Comparison of ENCODE assay signal across 17 cellular contexts in the genomic region with DNA sequence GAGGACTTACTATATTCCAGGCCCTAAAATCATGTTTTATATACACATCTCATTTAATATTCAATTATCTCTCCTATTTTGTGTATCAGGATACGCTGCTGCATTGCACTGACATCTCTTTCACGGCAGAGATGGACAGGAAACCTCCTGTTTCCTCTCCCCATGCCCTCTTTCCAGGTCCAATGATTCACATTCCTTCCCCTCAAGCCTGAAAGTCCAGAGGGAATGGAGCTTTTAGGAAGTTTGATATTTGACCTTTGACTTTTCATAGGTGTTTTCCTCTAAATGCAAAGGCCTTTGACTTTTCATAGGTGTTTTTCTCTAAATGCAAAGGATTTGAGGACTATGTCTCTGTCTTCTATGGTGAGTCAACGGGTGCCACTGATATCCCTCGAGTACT.
DNase-seq lines count a peak whose midpoint lies in the region; ATAC-seq, FAIRE-seq and TF ChIP-seq lines count a peak whose summit lies in the region.
"Had no signal": no experiment of that assay in that cellular context is flagged by ENCODE, and none has a peak within 500 bp of the region (broad histone marks: within the 10 kb centered on the region; RNA-seq: fewer than 3 reads in every experiment).

No MANE protein-coding gene starts in this region.

- TF ChIP-seq POLR2A in endothelial cell of umbilical vein (IDR thresholded peaks at IDR 0.05; ENCODE audit: low read depth, low read length): no peak

- H3K9me3 Mint-ChIP-seq in WTC11 (no peaks in the 10 kb centered on the region), nephron (no peaks in the 10 kb centered on the region)
- H3K9me3 Mint-ChIP-seq: CD4-positive, alpha-beta memory T cell; H9 had no signal

- no peak overlapping the region for H3K9ac ChIP-seq in endothelial cell of umbilical vein (replicated peaks; ENCODE audit: extremely low read depth, insufficient read depth, low read length)
- H3K9ac ChIP-seq: GM23248 had no signal

- H3K4me3 Mint-ChIP-seq in WTC11 (no peak overlapping the region), nephron (peak overlapping the region in 1 of 3 experiments; percentile 8)
- H3K4me3 Mint-ChIP-seq: CD4-positive, alpha-beta memory T cell; H9 had no signal

- no peaks in the 10 kb centered on the region for H3K36me3 ChIP-seq in endothelial cell of umbilical vein (ENCODE audit: control insufficient read depth in 2 of 2, extremely low read depth in 1 of 2, insufficient read depth in 2 of 2, low read length in 2 of 2)

- H3K79me2 ChIP-seq in endothelial cell of umbilical vein (ENCODE audit: control insufficient read depth, insufficient read depth, low read length): no peaks in the 10 kb centered on the region

- CTCF ChIA-PET in WTC11 (lab: Charles Lee): no interaction called here
- CTCF ChIA-PET in endothelial cell of umbilical vein (lab: Charles Lee): no interaction called here

- H3K27ac Mint-ChIP-seq in WTC11 (0 out of 2 replicates have a peak overlapping the region, but pooled peaks have one; percentile 6), nephron (peak overlapping the region; percentile 10 to 94 (median 31))
- H3K27ac Mint-ChIP-seq: CD4-positive, alpha-beta memory T cell had no signal

- H3K36me3 Mint-ChIP-seq in WTC11: no peaks in the 10 kb centered on the region
- H3K36me3 Mint-ChIP-seq in nephron (ENCODE audit: low read depth): no peaks in the 10 kb centered on the region
- H3K36me3 Mint-ChIP-seq: CD4-positive, alpha-beta memory T cell had no signal

- H3K27me3 Mint-ChIP-seq in WTC11 (ENCODE audit: low read depth) (no peaks in the 10 kb centered on the region), nephron (ENCODE audit: low read depth) (no peaks in the 10 kb centered on the region)

- no peak for FAIRE-seq in endothelial cell of umbilical vein (lab: Jason Lieb, UNC)
- no peak for FAIRE-seq in HTR-8/SVneo (lab: Jason Lieb, UNC)
- FAIRE-seq: G401.6, GM12892 had no signal

- dilution Hi-C loops in endothelial cell of umbilical vein (cut with MboI; ENCODE audit: extremely low pct_ligation_motif_present, low sequenced_read_pairs): no loop called here

- H3K4me3 ChIP-seq in endothelial cell of umbilical vein (replicated peaks in 1 of 3; ENCODE audit: insufficient read depth in 1 of 3, low read depth in 1 of 3, low read length in 3 of 3): no peak overlapping the region
- H3K4me3 ChIP-seq: GM23248 had no signal

- H2AFZ ChIP-seq in endothelial cell of umbilical vein (ENCODE audit: low read depth, low read length): no peak overlapping the region
- H2AFZ ChIP-seq: GM23248 had no signal

- H3K27ac ChIP-seq in endothelial cell of umbilical vein (ENCODE audit: insufficient read depth, low read depth, low read length): no peak overlapping the region
- H3K27ac ChIP-seq: GM23248 had no signal

- H3K4me2 ChIP-seq in endothelial cell of umbilical vein (ENCODE audit: insufficient read depth, low read length): no peak overlapping the region

- no peak for ATAC-seq in WTC11
- ATAC-seq: HCT116 had no signal

- POLR2A ChIA-PET in WTC11 (lab: Charles Lee): no interaction called here
- POLR2A ChIA-PET in endothelial cell of umbilical vein (lab: Charles Lee): no interaction called here

- H3K4me1 ChIP-seq in endothelial cell of umbilical vein (ENCODE audit: control insufficient read depth, extremely low read depth, insufficient read depth, low read length): no peaks in the 10 kb centered on the region

- BruUV-seq in endothelial cell of umbilical vein (replicated peaks; lab: Mats Ljungman, UMichigan): no TSS peak

- TF ChIP-seq CTCF in WTC11 (IDR thresholded peaks at IDR 0.05) (no peak), endothelial cell of umbilical vein (IDR thresholded peaks at IDR 0.05; ENCODE audit: extremely low read depth in 1 of 2, insufficient read depth in 1 of 2, low read depth in 1 of 2, low read length in 2 of 2) (no peak), nephron (IDR thresholded peaks at IDR 0.05; ENCODE audit: unreplicated experiment in 3 of 3) (no peak)

- no peaks in the 10 kb centered on the region for H3K9me1 ChIP-seq in endothelial cell of umbilical vein (replicated peaks; ENCODE audit: control insufficient read depth, extremely low read depth, insufficient read depth, low read length)

- H4K20me1 ChIP-seq in endothelial cell of umbilical vein (replicated peaks; ENCODE audit: control insufficient read depth, extremely low read depth, insufficient read depth, low read length): no peaks in the 10 kb centered on the region

- H3K9me3 ChIP-seq in endothelial cell of umbilical vein (replicated peaks; ENCODE audit: control insufficient read depth, insufficient read depth, low read length): no peaks in the 10 kb centered on the region
- H3K9me3 ChIP-seq: Caco-2 had no signal

- DNase-seq in WTC11 (ENCODE audit: low spot score): no peak
- peak; percentile 88 to 96 for DNase-seq in dermis microvascular lymphatic vessel endothelial cell (ENCODE audit: low read depth in 2 of 2)
- no peak for DNase-seq in endothelial cell of umbilical vein (ENCODE audit: low read depth, low spot score)
- no peak for DNase-seq in amygdala (lab: John Stamatoyannopoulos, UW)
- no peak for DNase-seq in HTR-8/SVneo (ENCODE audit: insufficient read length, low spot score)
- no peak for DNase-seq in OCI-M1 (lab: John Stamatoyannopoulos, UW)
- DNase-seq: C1 segment of cervical spinal cord; Caco-2; CD4-positive, alpha-beta memory T cell; DMS153; DND-41; GM23248; H9 had no signal

- intact Hi-C loops in endothelial cell of umbilical vein (cut with micrococcal nuclease): no loop called here

- H3K4me1 Mint-ChIP-seq in WTC11 (peaks cover 78% of the 10 kb centered on the region), nephron (peaks cover 23% of the 10 kb centered on the region)
- H3K4me1 Mint-ChIP-seq: CD4-positive, alpha-beta memory T cell had no signal

- no peaks in the 10 kb centered on the region for H3K27me3 ChIP-seq in endothelial cell of umbilical vein (ENCODE audit: control insufficient read depth in 2 of 2, insufficient read depth in 2 of 2, low read length in 2 of 2)

TF ChIP-seq in WTC11, 78 proteins besides CTCF, POLR2A, EP300 and RAD21 (continues in another document):
- TF ChIP-seq GABPB1 (CRISPR knock-in tag; IDR thresholded peaks at IDR 0.05) (no peak), TCF7 (CRISPR knock-in tag; IDR thresholded peaks at IDR 0.05; ENCODE audit: low read depth) (no peak), ZNF263 (CRISPR knock-in tag; IDR thresholded peaks at IDR 0.05; ENCODE audit: low read depth) (no peak)
- TF ChIP-seq, protein P1, sequence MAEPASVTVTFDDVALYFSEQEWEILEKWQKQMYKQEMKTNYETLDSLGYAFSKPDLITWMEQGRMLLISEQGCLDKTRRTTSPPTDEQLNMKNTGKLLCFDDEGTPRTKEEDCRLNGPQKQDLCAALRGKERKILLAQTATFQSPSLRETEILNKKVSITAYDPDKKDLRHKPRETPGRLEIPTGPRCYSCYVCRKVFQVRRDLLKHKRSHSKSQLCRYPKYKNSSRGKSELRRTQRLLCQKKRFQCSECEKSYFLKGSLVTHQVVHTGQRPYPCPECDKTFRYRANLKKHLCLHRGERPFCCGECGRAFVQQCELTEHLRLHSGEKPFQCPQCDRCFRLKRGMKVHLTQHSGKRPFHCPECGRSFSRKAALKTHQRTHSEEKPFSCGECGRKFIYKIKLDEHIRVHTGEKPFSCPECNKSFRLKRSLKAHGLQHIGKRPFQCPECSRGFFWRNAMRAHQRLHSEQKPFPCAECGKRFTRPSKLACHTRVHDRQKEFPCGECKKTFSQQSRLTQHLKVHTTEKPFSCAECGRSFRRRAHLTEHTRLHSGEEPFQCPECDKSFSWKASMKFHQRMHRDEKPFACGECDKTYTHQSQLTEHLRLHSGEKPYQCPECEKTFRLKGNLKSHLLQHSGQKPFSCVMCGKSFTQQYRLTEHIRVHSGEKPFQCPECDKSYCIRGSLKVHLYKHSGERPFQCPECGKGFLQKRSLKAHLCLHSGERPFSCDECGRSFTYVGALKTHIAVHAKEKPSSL (CRISPR knock-in tag; conservative IDR thresholded peaks at IDR 0.05): no peak

TF ChIP-seq in endothelial cell of umbilical vein, 7 proteins besides CTCF, POLR2A, EP300 and RAD21:
- no peak for TF ChIP-seq POLR2AphosphoS5 (IDR thresholded peaks at IDR 0.05; ENCODE audit: insufficient read depth, low read depth, low read length)
- TF ChIP-seq FOS (IDR thresholded peaks at IDR 0.05; ENCODE audit: borderline replicate concordance, insufficient read depth, low read length): peak; percentile 10
- TF ChIP-seq MYC (IDR thresholded peaks at IDR 0.05; ENCODE audit: low read depth, low read length): no peak

Comparison
In these comparisons a context has a peak if more than half of its experiments do, and no peak if none do; other contexts are left out.
1. DNase-seq: peak in dermis microvascular lymphatic vessel endothelial cell (2 of 2); none in WTC11 (single experiment), endothelial cell of umbilical vein (single experiment), amygdala (0 of 56), HTR-8/SVneo (single experiment) and OCI-M1 (single experiment).